8 cellular contexts compared by ENCODE assay signal in the genomic region with DNA sequence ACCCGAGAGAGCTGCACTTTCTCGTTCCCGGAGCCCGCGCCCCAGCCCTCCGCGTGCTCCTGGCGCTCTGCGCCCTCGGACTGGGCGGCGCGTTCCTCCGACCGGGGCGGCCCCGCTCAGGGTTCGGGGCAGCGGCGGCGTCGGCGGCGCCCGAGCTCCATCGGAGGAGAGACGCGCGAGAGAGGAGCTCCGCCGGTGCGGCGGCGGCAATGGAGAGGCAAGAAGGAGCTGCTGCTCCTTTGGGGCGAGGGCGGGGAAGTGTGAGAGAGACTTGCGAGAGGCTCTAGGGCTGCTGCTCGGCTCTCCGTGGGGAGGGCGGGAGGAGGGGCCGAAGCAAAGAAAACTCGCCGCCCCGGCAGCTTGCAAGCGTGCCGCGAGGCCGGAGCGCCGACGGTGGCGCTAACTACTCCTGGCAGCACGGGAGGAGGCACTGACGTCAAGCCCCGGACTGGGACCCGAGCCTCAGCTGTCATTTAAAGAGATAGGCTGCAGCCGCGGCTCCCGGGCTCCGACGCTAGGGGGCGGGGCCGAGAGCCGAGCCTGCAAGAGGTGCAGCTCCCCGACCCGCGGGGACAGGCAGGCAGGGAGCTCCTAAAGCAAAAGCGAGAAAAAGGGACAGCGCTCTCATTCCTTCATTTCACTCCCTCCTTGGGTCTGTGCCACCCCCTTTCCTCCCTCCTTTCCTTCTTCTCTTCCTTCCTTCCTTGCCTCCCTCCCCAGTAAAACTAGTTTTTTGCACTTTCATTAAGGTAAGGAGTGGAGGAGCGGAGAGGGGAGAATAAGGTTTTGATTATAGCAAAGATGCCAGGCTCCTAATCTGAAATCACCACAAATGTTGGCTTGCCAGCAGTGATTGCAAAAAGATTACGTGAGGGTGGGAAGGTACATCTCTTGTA. TPM values are rescaled to one million over a fixed set of nuclear protein-coding genes. Genes with fewer than 3 reads are reported as not detected.
DNase-seq lines count a peak whose midpoint lies in the region; ATAC-seq and TF ChIP-seq lines count a peak whose summit lies in the region.

A gene (minus strand): TSS at position 262 of the 896 bp plus-strand sequence.

- DNase-seq in GM19240 (ENCODE audit: insufficient read length, low spot score) (peak; percentile 38), NCI-H510A (lab: John Stamatoyannopoulos, UW) (peak; percentile 85), mucosa of descending colon (peak; percentile 68 to 76 (median 71))
- peak; percentile 25 for DNase-seq in activated CD8-positive, alpha-beta memory T cell treated with anti-CD3 and anti-CD28 coated beads, Interleukin-2, amount 50 U/mL, for 4 hours
- DNase-seq in stimulated activated CD8-positive, alpha-beta memory T cell treated with anti-CD3 and anti-CD28 coated beads, Interleukin-7, amount 100 ng/mL, for 24 hours (ENCODE audit: low read depth): peak; percentile 35

- H3K27ac ChIP-seq in BLaER1 treated with 17β-estradiol and CSF1 and Interleukin-3, amounts not matched to agents 10 nM and 100 nM: no peak within 1 kb of the TSS

- H3K4me3 ChIP-seq in BLaER1 treated with 17β-estradiol and CSF1 and Interleukin-3, amounts not matched to agents 10 nM and 100 nM: peak within 1 kb of the TSS; percentile 45 to 68 (median 52)
- no peak within 1 kb of the TSS for H3K4me3 ChIP-seq in mucosa of descending colon

- peaks cover 0 to 7% (median 0%) of the 10 kb centered on the region in 10 experiments; a peak in 4 of 20 replicates for H3K4me1 ChIP-seq in BLaER1 treated with 17β-estradiol and CSF1 and Interleukin-3, amounts not matched to agents 10 nM and 100 nM
- H3K4me1 ChIP-seq in mucosa of descending colon (ENCODE audit: low read depth): peaks cover 12% of the 10 kb centered on the region

- no peaks in the 10 kb centered on the region for H4K20me1 ChIP-seq in BLaER1 treated with 17β-estradiol and CSF1 and Interleukin-3, amounts not matched to agents 10 nM and 100 nM

- peak within 1 kb of the TSS in 10 of 11 experiments; percentile 12 to 65 (median 55); a peak in 17 of 22 replicates for H3K9ac ChIP-seq in BLaER1 treated with 17β-estradiol and CSF1 and Interleukin-3, amounts not matched to agents 10 nM and 100 nM

- H3K27me3 ChIP-seq in BLaER1 treated with 17β-estradiol and CSF1 and Interleukin-3, amounts not matched to agents 10 nM and 100 nM: peaks cover 0 to 10% (median 0%) of the 10 kb centered on the region in 11 experiments; a peak in 6 of 22 replicates

- intact Hi-C loops in mucosa of descending colon (cut with DNase I, micrococcal nuclease): no loop called here

- ATAC-seq in HG03378 (IDR thresholded peaks at IDR 0.05; ENCODE audit: unreplicated experiment): peak; percentile 94
- ATAC-seq in esophagus mucosa: peak; percentile 84
- ATAC-seq in mucosa of descending colon: peak; percentile 92

- peaks cover 12 to 20% (median 16%) of the 10 kb centered on the region in 11 experiments; a peak in 21 of 22 replicates for H3K9me3 ChIP-seq in BLaER1 treated with 17β-estradiol and CSF1 and Interleukin-3, amounts not matched to agents 10 nM and 100 nM (replicated peaks in 1 of 11)
- H3K9me3 ChIP-seq in mucosa of descending colon: no peaks in the 10 kb centered on the region

- H3K36me3 ChIP-seq in BLaER1 treated with 17β-estradiol and CSF1 and Interleukin-3, amounts not matched to agents 10 nM and 100 nM: no peaks in the 10 kb centered on the region
- H3K36me3 ChIP-seq in mucosa of descending colon (ENCODE audit: low read depth): no peaks in the 10 kb centered on the region

- TF ChIP-seq CTCF in mucosa of descending colon (IDR thresholded peaks at IDR 0.05): peak; percentile 44

- peak within 1 kb of the TSS; percentile 74 to 90 (median 83) for H3K4me2 ChIP-seq in BLaER1 treated with 17β-estradiol and CSF1 and Interleukin-3, amounts not matched to agents 10 nM and 100 nM

RNA-seq across cellular contexts. Expression of the gene that starts here (rescaled TPM):
- not detected for total RNA-seq in esophagus mucosa
- under 1 TPM in 2 of 3 donors, not detected in 1; 0.12 to 0.54 TPM for total RNA-seq in mucosa of descending colon

Comparison
In these comparisons a context has a peak if more than half of its experiments do, and no peak if none do; other contexts are left out.
1. Peak in ATAC-seq in esophagus mucosa; RNA of the gene not detected or under 1 TPM.
2. Peak in DNase-seq and ATAC-seq in mucosa of descending colon; RNA of the gene not detected or under 1 TPM.
3. DNase-seq: peak in every context shown above with its lines; median percentile 85 in NCI-H510A; 71 in mucosa of descending colon; 38 in GM19240; 35 in stimulated activated CD8-positive, alpha-beta memory T cell treated with anti-CD3 and anti-CD28 coated beads, Interleukin-7, amount 100 ng/mL, for 24 hours; 25 in activated CD8-positive, alpha-beta memory T cell treated with anti-CD3 and anti-CD28 coated beads, Interleukin-2, amount 50 U/mL, for 4 hours.